ENCODE assay signal across 10 cellular contexts in the genomic region with DNA sequence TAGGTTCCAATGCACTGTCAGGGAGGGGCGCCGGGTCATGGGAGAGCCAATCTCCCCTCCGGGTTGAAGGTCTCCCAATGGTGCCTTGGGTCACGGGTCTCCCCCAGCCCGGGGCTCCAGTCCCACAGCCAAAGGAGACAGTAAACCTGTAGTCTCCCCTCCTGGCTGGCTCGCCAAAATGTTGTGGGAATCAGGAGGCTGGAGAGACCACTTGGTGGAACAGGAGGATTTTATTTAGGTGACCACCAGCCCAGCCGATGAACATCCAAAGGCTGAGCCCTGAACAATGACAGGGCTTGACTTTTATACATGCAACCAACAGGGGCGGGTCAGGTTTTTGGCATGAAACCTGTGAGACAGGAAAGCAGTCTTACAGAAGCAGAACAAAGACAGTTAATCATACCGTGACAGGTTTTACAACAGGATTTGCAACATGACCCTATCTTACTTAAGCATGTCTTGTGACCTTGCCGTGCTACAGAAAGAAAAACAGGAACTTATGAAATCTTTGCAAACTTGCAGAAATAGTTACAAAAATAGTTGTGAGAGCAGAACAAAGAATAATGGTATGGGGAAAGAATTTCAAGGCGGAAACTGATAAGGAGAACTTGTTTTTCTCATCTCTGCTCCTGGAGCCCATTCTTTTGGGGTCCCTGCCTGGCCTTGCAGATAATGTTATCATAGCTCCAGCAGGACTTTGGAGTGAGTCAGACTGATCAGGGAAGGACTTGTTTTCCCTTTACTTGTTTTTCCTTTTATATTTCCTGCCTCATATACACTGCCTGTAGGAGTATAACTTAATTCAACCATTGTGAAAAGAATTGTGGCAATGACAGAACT. TPM values are rescaled to one million over a fixed set of nuclear protein-coding genes. Genes with fewer than 3 reads are reported as not detected.
DNase-seq lines count a peak whose midpoint lies in the region; ATAC-seq, FAIRE-seq and TF ChIP-seq lines count a peak whose summit lies in the region.
"Had no signal": no experiment of that assay in that cellular context is flagged by ENCODE, and none has a peak within 500 bp of the region (broad histone marks: within the 10 kb centered on the region; RNA-seq: fewer than 3 reads in every experiment).

No MANE protein-coding gene starts in this region.

- ATAC-seq in GM18858 (IDR thresholded peaks at IDR 0.05; ENCODE audit: unreplicated experiment) (peak; percentile 79), GM19467 (IDR thresholded peaks at IDR 0.05; ENCODE audit: unreplicated experiment) (no peak), HG02588 (IDR thresholded peaks at IDR 0.05; ENCODE audit: unreplicated experiment) (no peak)

- peak overlapping the region; percentile 46 for H3K4ac ChIP-seq in trophoblast cell (ENCODE audit: low read depth, low read length)

- peak overlapping the region; percentile 34 for H2AK5ac ChIP-seq in trophoblast cell (ENCODE audit: low read length)

- H2AFZ ChIP-seq in trophoblast cell (ENCODE audit: insufficient read depth, low read length, poor library complexity), result peak overlapping the region; percentile 45
- H2AFZ ChIP-seq in osteoblast (ENCODE audit: low read length), result no peak overlapping the region

- peak overlapping the region; percentile 71 for H3K14ac ChIP-seq in trophoblast cell (ENCODE audit: low read length)

- WGBS in trophoblast cell (ENCODE audit: extremely low coverage, insufficient coverage, insufficient read length), result no CpG with 5 or more reads among the region's 11 CpGs

- H3K23ac ChIP-seq in trophoblast cell (ENCODE audit: low read length), result no peak overlapping the region

- no peak overlapping the region for H3K9ac ChIP-seq in trophoblast cell (ENCODE audit: low read length)

- H3K79me2 ChIP-seq in trophoblast cell (ENCODE audit: control insufficient read depth, insufficient read depth, low read length, poor library complexity) (peaks cover 8% of the 10 kb centered on the region), osteoblast (ENCODE audit: insufficient read depth, low read length) (peaks cover 46% of the 10 kb centered on the region)

- H3K27me3 ChIP-seq in trophoblast cell (ENCODE audit: insufficient read depth, low read length) (no peaks in the 10 kb centered on the region), osteoblast (ENCODE audit: insufficient read depth, low read length) (no peaks in the 10 kb centered on the region)

- H3K4me1 ChIP-seq in trophoblast cell (ENCODE audit: control insufficient read depth in 1 of 2, insufficient read depth in 2 of 2, low read length in 2 of 2), result peaks cover 17 to 19% of the 10 kb centered on the region in 2 experiments
- H3K4me1 ChIP-seq in osteoblast (ENCODE audit: insufficient read depth, low read length), result no peaks in the 10 kb centered on the region

- H3K27ac ChIP-seq in caudate nucleus (ENCODE audit: low read depth, low read length), result peak overlapping the region; percentile 65
- peak overlapping the region; percentile 86 for H3K27ac ChIP-seq in trophoblast cell (ENCODE audit: low read depth, low read length)
- H3K27ac ChIP-seq in osteoblast (ENCODE audit: low read depth, low read length), result no peak overlapping the region
- H3K27ac ChIP-seq: SK-N-MC had no signal

- H2BK12ac ChIP-seq in trophoblast cell (ENCODE audit: low read length), result peak overlapping the region; percentile 91

- peak overlapping the region; percentile 74 for H3K18ac ChIP-seq in trophoblast cell (ENCODE audit: low read length)

- peaks cover 39 to 43% of the 10 kb centered on the region in 2 experiments for H3K36me3 ChIP-seq in trophoblast cell (ENCODE audit: control insufficient read depth in 1 of 2, insufficient read depth in 2 of 2, low read length in 2 of 2)
- peaks cover 5% of the 10 kb centered on the region for H3K36me3 ChIP-seq in osteoblast (ENCODE audit: insufficient read depth, low read length)

- H4K91ac ChIP-seq in trophoblast cell (ENCODE audit: low read depth, low read length), result peak overlapping the region; percentile 84

- H4K12ac ChIP-seq in trophoblast cell (ENCODE audit: low read depth, low read length), result peak overlapping the region; percentile 2

- DNase-seq in LNCaP clone FGC (ENCODE audit: low read depth), result peak; percentile 38
- no peak for DNase-seq in caudate nucleus (lab: John Stamatoyannopoulos, UW)
- peak; percentile 85 to 97 for DNase-seq in trophoblast cell
- DNase-seq in osteoblast (ENCODE audit: insufficient read length, low spot score, missing footprints), result no peak
- no peak for DNase-seq in D721Med (ENCODE audit: insufficient read length, low spot score)
- DNase-seq: foreskin melanocyte had no signal

- H4K8ac ChIP-seq in trophoblast cell (ENCODE audit: low read depth, low read length), result peak overlapping the region; percentile 61

- H3K9me3 ChIP-seq in trophoblast cell (ENCODE audit: insufficient read depth, low read depth, low read length) (peaks cover 30% of the 10 kb centered on the region), osteoblast (ENCODE audit: low read depth, low read length) (no peaks in the 10 kb centered on the region)

- TF ChIP-seq CTCF in LNCaP clone FGC (IDR thresholded peaks at IDR 0.05; ENCODE audit: control insufficient read depth, extremely low read depth, insufficient read depth), result no peak
- no peak for TF ChIP-seq CTCF in osteoblast (IDR thresholded peaks at IDR 0.05; ENCODE audit: extremely low read depth, low read depth, low read length)
- TF ChIP-seq CTCF in D721Med (IDR thresholded peaks at IDR 0.05; ENCODE audit: insufficient read depth, missing control alignments), result no peak

- peaks cover 7% of the 10 kb centered on the region for H3K79me1 ChIP-seq in trophoblast cell (ENCODE audit: low read length)

- no peaks in the 10 kb centered on the region for H4K20me1 ChIP-seq in osteoblast (ENCODE audit: insufficient read depth, low read length)

- FAIRE-seq in D721Med (lab: Jason Lieb, UNC), result no peak

- peak overlapping the region; percentile 76 for H2BK5ac ChIP-seq in trophoblast cell (ENCODE audit: low read depth, low read length, poor library complexity)

- H3K4me2 ChIP-seq in trophoblast cell (ENCODE audit: low read length) (peak overlapping the region; percentile 7), osteoblast (ENCODE audit: insufficient read depth, low read length) (no peak overlapping the region)

- H3K4me3 ChIP-seq in LNCaP clone FGC (ENCODE audit: low read depth, low read length), result no peak overlapping the region
- H3K4me3 ChIP-seq in trophoblast cell (ENCODE audit: low read depth, low read length), result no peak overlapping the region
- H3K4me3 ChIP-seq in osteoblast (ENCODE audit: insufficient read depth, low read length), result no peak overlapping the region
- H3K4me3 ChIP-seq: SK-N-MC had no signal

- peak overlapping the region; percentile 54 for H2BK120ac ChIP-seq in trophoblast cell (ENCODE audit: insufficient read depth, low read length, poor library complexity)

RNA-seq across cellular contexts. Expression of gene ERV3-1, which starts 7.1 kb away (rescaled TPM):
- 19.1 and 20.0 TPM in 2 replicates for polyA plus RNA-seq in trophoblast cell (2013)
- total RNA-seq in osteoblast, result 18.9 and 24.2 TPM in 2 replicates

RNA-seq across cellular contexts. Expression of gene ZNF117, which starts 8.5 kb away (rescaled TPM):
- polyA plus RNA-seq in trophoblast cell (2013), result 14.0 and 14.5 TPM in 2 replicates
- total RNA-seq in osteoblast, result 8.0 and 8.3 TPM in 2 replicates

Comparison
In these comparisons a context has a peak if more than half of its experiments do, and no peak if none do; other contexts are left out.
1. DNase-seq: peak in LNCaP clone FGC (single experiment) and trophoblast cell (2 of 2); none in caudate nucleus (0 of 61), osteoblast (single experiment) and D721Med (single experiment).